ENCODE assay signal across 8 cellular contexts in the genomic region with DNA sequence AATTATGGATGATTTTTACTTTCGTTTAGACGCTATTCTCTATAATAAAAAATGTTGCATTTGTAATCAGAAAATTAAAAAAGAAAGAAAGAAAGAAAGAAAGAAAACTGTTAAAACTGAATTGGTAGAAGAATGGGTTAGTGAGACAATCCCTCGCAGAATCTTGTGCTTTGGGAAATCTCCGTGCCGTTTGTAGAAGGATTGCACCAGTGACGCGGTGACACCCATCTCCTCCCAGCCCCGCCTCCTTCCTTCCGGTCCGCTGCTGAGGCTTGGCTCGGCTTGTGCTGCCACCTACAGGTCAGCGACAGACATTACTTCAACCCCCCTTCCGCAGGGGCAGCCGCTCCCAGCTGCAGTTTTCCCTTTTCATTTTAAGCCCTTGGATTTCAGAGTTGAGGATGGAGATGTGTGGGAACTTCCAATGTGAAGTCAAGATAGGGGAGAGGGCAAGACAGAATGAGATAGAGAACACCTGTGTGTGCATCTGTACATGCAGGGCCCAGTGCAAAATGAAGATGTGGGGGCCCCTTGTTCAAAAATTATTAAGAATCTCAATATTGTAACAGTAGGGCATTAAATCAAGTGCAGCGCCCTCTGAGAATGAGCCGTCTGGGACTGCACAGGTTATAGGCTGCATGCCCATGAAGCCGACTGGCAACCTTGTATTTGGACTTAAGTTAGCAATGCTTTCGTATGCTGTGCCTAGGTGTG. TPM values are rescaled to one million over a fixed set of nuclear protein-coding genes. Genes with fewer than 3 reads are reported as not detected.
DNase-seq lines count a peak whose midpoint lies in the region; ATAC-seq, FAIRE-seq and TF ChIP-seq lines count a peak whose summit lies in the region.

No MANE protein-coding gene starts in this region.

- H3K4me3 Mint-ChIP-seq in activated B cell treated with CpG ODN at 0.5 μM for 24 hours = peak overlapping the region; percentile 90

- dilution Hi-C loops in keratinocyte (cut with MboI; ENCODE audit: extremely low pct_ligation_motif_present, low sequenced_read_pairs) = no loop called here

- H3K9ac ChIP-seq in keratinocyte (ENCODE audit: control insufficient read depth, extremely low read depth, insufficient read depth, low read length) = peak overlapping the region; percentile 15

- no peaks in the 10 kb centered on the region for H3K36me3 Mint-ChIP-seq in activated B cell treated with CpG ODN at 0.5 μM for 24 hours (ENCODE audit: low read depth)

- peaks cover 3% of the 10 kb centered on the region for H3K27me3 ChIP-seq in keratinocyte (ENCODE audit: control insufficient read depth, extremely low read depth, insufficient read depth, low read length)

- CTCF ChIA-PET in activated B cell treated with CpG ODN at 0.5 μM for 24 hours (lab: Charles Lee) = interaction anchor here (0.9 to 7.0 kb wide), 20 partner anchors 9 to 467 kb away, joined by 3 to 120 read pairs (median 4); a partner anchor contains a TSS

- H3K4me1 Mint-ChIP-seq in activated B cell treated with CpG ODN at 0.5 μM for 24 hours = peaks cover 12% of the 10 kb centered on the region

- no peaks in the 10 kb centered on the region for H4K20me1 ChIP-seq in keratinocyte (ENCODE audit: control insufficient read depth, extremely low read depth, insufficient read depth, low read length)

- H3K4me2 ChIP-seq in keratinocyte (ENCODE audit: control insufficient read depth, extremely low read depth, insufficient read depth, low read depth, low read length) = peak overlapping the region; percentile 92

- H3K27ac ChIP-seq in caudate nucleus (ENCODE audit: low read depth, low read length) (no peak overlapping the region), keratinocyte (ENCODE audit: control insufficient read depth, insufficient read depth, low read length) (no peak overlapping the region)

- intact Hi-C loops in activated B cell treated with CpG ODN at 0.5 μM for 24 hours (cut with micrococcal nuclease) = loop anchor here (1.0 to 10.0 kb wide), 9 partner anchors 37 to 432 kb away; a partner anchor contains a TSS

- H3K27me3 Mint-ChIP-seq in activated B cell treated with CpG ODN at 0.5 μM for 24 hours = peaks cover 11% of the 10 kb centered on the region

- POLR2A ChIA-PET in activated B cell treated with CpG ODN at 0.5 μM for 24 hours (lab: Charles Lee) = interaction anchor here (0.6 to 3.1 kb wide), 9 partner anchors 40 to 473 kb away, joined by 3 to 26 read pairs (median 4); a partner anchor contains a TSS

- TF ChIP-seq CTCF in activated B cell treated with CpG ODN at 0.5 μM for 24 hours (IDR thresholded peaks at IDR 0.05) (peak; percentile 92), keratinocyte (optimal IDR thresholded peaks at IDR 0.05 in 1 of 3, IDR thresholded peaks at IDR 0.05 in 1 of 3, conservative IDR thresholded peaks at IDR 0.05 in 1 of 3; ENCODE audit: extremely low read depth in 1 of 3, insufficient read depth in 2 of 3, low read length in 3 of 3) (peak; percentile 87 to 99 (median 92))

- no peaks in the 10 kb centered on the region for H3K79me2 ChIP-seq in keratinocyte (ENCODE audit: control insufficient read depth, insufficient read depth, low read length)

- no peaks in the 10 kb centered on the region for H3K36me3 ChIP-seq in keratinocyte (ENCODE audit: control insufficient read depth in 2 of 2, extremely low read depth in 1 of 2, insufficient read depth in 2 of 2, low read length in 2 of 2)

- no peaks in the 10 kb centered on the region for H3K9me3 ChIP-seq in keratinocyte (ENCODE audit: control insufficient read depth, low read depth, low read length)

- H3K9me1 ChIP-seq in keratinocyte (ENCODE audit: control insufficient read depth, extremely low read depth, insufficient read depth, low read length) = no peaks in the 10 kb centered on the region

- peak overlapping the region; percentile 9 to 57 (median 53) for H3K4me3 ChIP-seq in keratinocyte (ENCODE audit: control insufficient read depth in 2 of 3, extremely low read depth in 1 of 3, insufficient read depth in 2 of 3, low read depth in 1 of 3, low read length in 3 of 3)

- peak; percentile 51 for DNase-seq in GM04504 (ENCODE audit: low read depth)
- DNase-seq in NCI-H345 (lab: John Stamatoyannopoulos, UW) = peak; percentile 84
- DNase-seq in activated B cell treated with CpG ODN at 0.5 μM for 24 hours = peak; percentile 80
- peak in 59 of 61 donors; percentile 41 to 93 (median 76) for DNase-seq in caudate nucleus (lab: John Stamatoyannopoulos, UW)
- no peak for DNase-seq in keratinocyte (ENCODE audit: low read depth, low spot score)
- peak; percentile 80 to 91 (median 85) for DNase-seq in stimulated activated CD4-positive, alpha-beta T cell treated with anti-CD3 and anti-CD28 coated beads, Interleukin-12 subunit alpha, Interleukin-12 subunit beta, amount 100 ng/mL, for 48 hours (ENCODE audit: low read depth in 2 of 3, low spot score in 1 of 3)

- no peaks in the 10 kb centered on the region for H3K9me3 Mint-ChIP-seq in activated B cell treated with CpG ODN at 0.5 μM for 24 hours

- H2AFZ ChIP-seq in keratinocyte (ENCODE audit: control insufficient read depth, low read length) = peak overlapping the region; percentile 72

- peak; percentile 93 for FAIRE-seq in keratinocyte (lab: Jason Lieb, UNC)

- peak; percentile 60 for ATAC-seq in HG03064 (IDR thresholded peaks at IDR 0.05; ENCODE audit: low read depth, unreplicated experiment)
- peak; percentile 85 for ATAC-seq in activated B cell treated with CpG ODN at 0.5 μM for 24 hours (ENCODE audit: low read depth)
- no peak for ATAC-seq in HG03439 (IDR thresholded peaks at IDR 0.05; ENCODE audit: unreplicated experiment)

- peaks cover 4% of the 10 kb centered on the region for H3K4me1 ChIP-seq in keratinocyte (ENCODE audit: control insufficient read depth, extremely low read depth, insufficient read depth, low read length)

- peak overlapping the region; percentile 93 for H3K27ac Mint-ChIP-seq in activated B cell treated with CpG ODN at 0.5 μM for 24 hours

RNA-seq across cellular contexts. Expression of a gene that starts 41.1 kb away (rescaled TPM):
- 7.2 TPM in 2 replicates for total RNA-seq in activated B cell treated with CpG ODN at 0.5 μM for 24 hours
- polyA plus RNA-seq in keratinocyte = 18.8 to 38.9 TPM (median 19.9 TPM) in 3 replicates
- polyA plus RNA-seq in keratinocyte (2011; ENCODE audit: low read depth) = 10.4 TPM
- 20.3 and 44.4 TPM in 2 replicates for polyA plus RNA-seq in keratinocyte (2011; cell fraction: cytosol; rRNA removed)
- polyA plus RNA-seq in keratinocyte (2011; cell fraction: nucleus; rRNA removed) = 21.2 and 31.0 TPM in 2 replicates
- polyA plus RNA-seq in keratinocyte (2012; ENCODE audit: low replicate concordance) = 21.2 and 31.8 TPM in 2 replicates
- 10.1 to 20.4 TPM (median 13.1 TPM) in 3 replicates for polyA minus RNA-seq in keratinocyte
- polyA minus RNA-seq in keratinocyte (2011; cell fraction: cytosol; rRNA and poly(A)+ RNA removed) = 34.5 TPM
- polyA minus RNA-seq in keratinocyte (2011; cell fraction: nucleus; rRNA and poly(A)+ RNA removed) = 10.0 and 12.0 TPM in 2 replicates

RNA-seq across cellular contexts. Expression of a gene that starts 41.4 kb away (rescaled TPM):
- total RNA-seq in activated B cell treated with CpG ODN at 0.5 μM for 24 hours = 15.6 and 17.7 TPM in 2 replicates
- 23.5 to 37.9 TPM (median 27.8 TPM) in 3 replicates for polyA plus RNA-seq in keratinocyte
- 27.4 TPM for polyA plus RNA-seq in keratinocyte (2011; ENCODE audit: low read depth)
- 19.4 and 72.4 TPM in 2 replicates for polyA plus RNA-seq in keratinocyte (2011; cell fraction: cytosol; rRNA removed)
- polyA plus RNA-seq in keratinocyte (2011; cell fraction: nucleus; rRNA removed) = 19.5 and 29.2 TPM in 2 replicates
- polyA plus RNA-seq in keratinocyte (2012; ENCODE audit: low replicate concordance) = 44.0 and 49.8 TPM in 2 replicates
- polyA minus RNA-seq in keratinocyte = 10.2 to 28.2 TPM (median 13.3 TPM) in 3 replicates
- 114 TPM for polyA minus RNA-seq in keratinocyte (2011; cell fraction: cytosol; rRNA and poly(A)+ RNA removed)
- 7.4 and 10.4 TPM in 2 replicates for polyA minus RNA-seq in keratinocyte (2011; cell fraction: nucleus; rRNA and poly(A)+ RNA removed)
